9 cellular contexts compared by ENCODE assay signal in the genomic region with DNA sequence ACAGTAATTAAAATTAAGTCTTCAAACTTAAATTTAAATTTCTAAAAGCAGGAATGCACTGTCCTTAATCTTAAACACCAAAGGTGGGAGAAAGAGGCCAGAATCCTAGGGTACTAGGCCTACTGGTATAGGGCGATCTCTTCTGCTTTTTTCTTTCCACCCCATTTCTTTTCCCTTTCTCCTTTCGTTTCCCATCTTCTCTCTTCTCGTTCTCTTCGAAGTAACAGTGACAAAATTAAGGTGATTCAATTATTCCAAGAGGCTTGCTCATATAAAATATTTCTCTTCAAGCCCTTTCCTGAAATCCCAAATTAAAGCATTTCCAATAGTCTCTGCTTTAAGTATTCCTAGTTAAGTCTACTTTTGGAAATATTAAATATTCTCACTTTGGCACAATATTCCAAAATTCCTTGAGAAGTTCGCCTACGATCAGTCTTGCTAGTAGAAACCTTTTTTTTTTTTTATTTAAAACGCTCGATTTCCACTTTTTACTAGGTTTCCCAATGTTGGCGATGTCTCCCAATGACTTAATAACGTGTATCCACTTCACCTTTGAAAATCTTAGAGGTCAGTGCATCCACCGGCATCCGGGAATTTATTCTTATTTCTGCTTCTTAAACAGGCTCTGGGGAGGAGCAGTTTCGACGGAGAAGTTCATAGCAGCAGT. TPM values are rescaled to one million over a fixed set of nuclear protein-coding genes. Genes with fewer than 3 reads are reported as not detected.
DNase-seq lines count a peak whose midpoint lies in the region; ATAC-seq, FAIRE-seq and TF ChIP-seq lines count a peak whose summit lies in the region.
"Had no signal": no experiment of that assay in that cellular context is flagged by ENCODE, and none has a peak within 500 bp of the region (broad histone marks: within the 10 kb centered on the region; RNA-seq: fewer than 3 reads in every experiment).

No MANE protein-coding gene starts in this region.

- TF ChIP-seq CTCF in AG04450 (IDR thresholded peaks at IDR 0.05; ENCODE audit: low read depth, low read length): no peak

- H3K9me3 Mint-ChIP-seq in central memory CD8-positive, alpha-beta T cell: no peaks in the 10 kb centered on the region

- H3K4me3 Mint-ChIP-seq in central memory CD8-positive, alpha-beta T cell: peak overlapping the region; percentile 92

- CTCF ChIA-PET in AG04450 (lab: Charles Lee): no interaction called here

- peak overlapping the region; percentile 95 for H3K27ac Mint-ChIP-seq in central memory CD8-positive, alpha-beta T cell (ENCODE audit: low read depth)

- POLR2A ChIA-PET in AG04450 (lab: Yijun Ruan, JAX): interaction anchor here (1.7 kb wide), 1 partner anchor 19 kb away, joined by 8 read pairs; no protein-coding TSS in a partner anchor

- peaks cover 9 to 15% of the 10 kb centered on the region in 2 donors for H3K4me1 ChIP-seq in muscle layer of duodenum (ENCODE audit: control insufficient read depth in 1 of 2, insufficient read depth in 2 of 2, low read length in 2 of 2)

- H3K9me3 ChIP-seq in AG04450 (ENCODE audit: control insufficient read depth, insufficient read depth, low read length) (no peaks in the 10 kb centered on the region; the same call in 1 of the 2 replicates), muscle layer of duodenum (ENCODE audit: control insufficient read depth in 1 of 2, low read length in 2 of 2) (no peaks in the 10 kb centered on the region)

- no peaks in the 10 kb centered on the region for H3K27me3 Mint-ChIP-seq in central memory CD8-positive, alpha-beta T cell

- no peak for FAIRE-seq in urothelium cell line (lab: Jason Lieb, UNC)
- FAIRE-seq: colon had no signal

- H3K36me3 ChIP-seq in muscle layer of duodenum (ENCODE audit: control insufficient read depth in 1 of 2, insufficient read depth in 2 of 2, low read length in 2 of 2): no peaks in the 10 kb centered on the region

- peaks cover 42% of the 10 kb centered on the region for H3K4me1 Mint-ChIP-seq in central memory CD8-positive, alpha-beta T cell

- peaks cover 4% of the 10 kb centered on the region for H3K27me3 ChIP-seq in AG04450 (ENCODE audit: control insufficient read depth, insufficient read depth, low read length)
- no peaks in the 10 kb centered on the region for H3K27me3 ChIP-seq in muscle layer of duodenum (ENCODE audit: low read depth, low read length)

- peaks cover 9% of the 10 kb centered on the region for H3K36me3 Mint-ChIP-seq in central memory CD8-positive, alpha-beta T cell (ENCODE audit: insufficient read depth)

- ATAC-seq in central memory CD8-positive, alpha-beta T cell (replicated peaks; ENCODE audit: extremely low read depth, poor library complexity, severe bottlenecking): no peak
- no peak for ATAC-seq in GM19397 (IDR thresholded peaks at IDR 0.05; ENCODE audit: unreplicated experiment)

- H3K27ac ChIP-seq in AG04450 (ENCODE audit: low read depth, low read length): peak overlapping the region; percentile 78
- peak overlapping the region; percentile 91 for H3K27ac ChIP-seq in muscle layer of duodenum (ENCODE audit: low read length)

- H3K4me3 ChIP-seq in AG04450 (ENCODE audit: low read depth, low read length) (peak overlapping the region; percentile 60), muscle layer of duodenum (ENCODE audit: low read depth in 1 of 2, low read length in 2 of 2) (peak overlapping the region; percentile 62 to 77)
- peak overlapping the region; percentile 68 for H3K4me3 ChIP-seq in Jurkat, Clone E6-1 (ENCODE audit: low read length)

- DNase-seq in AG04450 (ENCODE audit: low read depth, low spot score): no peak
- no peak for DNase-seq in Jurkat, Clone E6-1 (ENCODE audit: low read depth, low spot score)
- DNase-seq in central memory CD8-positive, alpha-beta T cell (ENCODE audit: low spot score in 2 of 2): no peak
- no peak for DNase-seq in NCI-H2227 (lab: John Stamatoyannopoulos, UW; ENCODE audit: unreplicated experiment)
- DNase-seq in urothelium cell line (ENCODE audit: low spot score): no peak
- DNase-seq in mesenteric fat pad (ENCODE audit: low spot score): no peak

RNA-seq across cellular contexts. Expression of gene LCOR, which starts 0.8 kb away (rescaled TPM):
- polyA plus RNA-seq in AG04450 (2011; rRNA removed): 11.6 and 12.0 TPM in 2 replicates
- 34.3 and 34.8 TPM in 2 replicates for polyA minus RNA-seq in AG04450 (2011; rRNA and poly(A)+ RNA removed)
- polyA plus RNA-seq in Jurkat, Clone E6-1 (2012; ENCODE audit: insufficient read depth, insufficient read length): 16.2 TPM
- total RNA-seq in mesenteric fat pad: 40.7 TPM
